ENCODE assay signal across 8 cellular contexts in genomic region chr2:235050992-235051351, GRCh38.
DNase-seq lines count a peak whose midpoint lies in the region; ATAC-seq, FAIRE-seq and TF ChIP-seq lines count a peak whose summit lies in the region.

No MANE protein-coding gene starts in this region.

- CTCF ChIA-PET in PC-3 (lab: Charles Lee) = no interaction called here

- no peak overlapping the region for H3K4me3 Mint-ChIP-seq in memory B cell

- TF ChIP-seq CTCF in PC-3 (conservative IDR thresholded peaks at IDR 0.05; ENCODE audit: low read depth, low read length) (peak; percentile 36; the same call in 1 of the 2 replicates), upper lobe of left lung (IDR thresholded peaks at IDR 0.05) (peak in 3 of 6 experiments; percentile 17 to 29 (median 20))

- H3K27me3 ChIP-seq in ACC112 (ENCODE audit: insufficient read depth, low read length) (no peaks in the 10 kb centered on the region), PC-3 (ENCODE audit: low read length) (no peaks in the 10 kb centered on the region), upper lobe of left lung (no peaks in the 10 kb centered on the region)

- intact Hi-C loops in PC-3 (cut with micrococcal nuclease) = loop anchor here (10.0 kb wide), 1 partner anchor 166 kb away; no protein-coding TSS in a partner anchor

- FAIRE-seq in endometrium (lab: Jason Lieb, UNC) = peak; percentile 37

- H4K20me1 ChIP-seq in PC-3 (ENCODE audit: low read length) = no peaks in the 10 kb centered on the region

- H3K36me3 Mint-ChIP-seq in memory B cell = no peaks in the 10 kb centered on the region

- peak overlapping the region; percentile 79 for H3K27ac ChIP-seq in ACC112 (ENCODE audit: low read depth, low read length)
- peak overlapping the region; percentile 45 for H3K27ac ChIP-seq in PC-3 (ENCODE audit: low read length)
- H3K27ac ChIP-seq in upper lobe of left lung = peak overlapping the region in 3 of 4 donors; percentile 14 to 72 (median 55)

- H3K4me2 ChIP-seq in PC-3 (ENCODE audit: low read length) = peak overlapping the region; percentile 1; the same call in 1 of the 2 replicates

- DNase-seq in HT1080 (ENCODE audit: low read depth) (peak; percentile 79), PC-3 (peak; percentile 80), memory B cell (ENCODE audit: low spot score in 2 of 2) (no peak), upper lobe of left lung (peak in 1 of 2 donors; percentile 91)
- DNase-seq in stimulated activated CD8-positive, alpha-beta memory T cell treated with anti-CD3 and anti-CD28 coated beads, Interleukin-4, amount 100 ng/mL, for 48 hours = no peak

- peaks cover 47% of the 10 kb centered on the region for H3K4me1 Mint-ChIP-seq in memory B cell

- peaks cover 25% of the 10 kb centered on the region for H3K36me3 ChIP-seq in ACC112 (ENCODE audit: insufficient read depth, low read length)
- H3K36me3 ChIP-seq in PC-3 (ENCODE audit: low read depth, low read length) = peaks cover 23% of the 10 kb centered on the region
- peaks cover 0 to 31% (median 8%) of the 10 kb centered on the region in 4 donors for H3K36me3 ChIP-seq in upper lobe of left lung

- no peaks in the 10 kb centered on the region for H3K9me3 Mint-ChIP-seq in memory B cell

- H3K4me3 ChIP-seq in ACC112 (ENCODE audit: low read depth, low read length) (no peak overlapping the region), PC-3 (ENCODE audit: low read length) (no peak overlapping the region), upper lobe of left lung (no peak overlapping the region)

- H3K79me2 ChIP-seq in ACC112 (ENCODE audit: control insufficient read depth, insufficient read depth, low read length, unreplicated experiment) (peaks cover 22% of the 10 kb centered on the region), PC-3 (ENCODE audit: low read length) (peaks cover 47% of the 10 kb centered on the region)

- no peak for TF ChIP-seq POLR2A in upper lobe of left lung (IDR thresholded peaks at IDR 0.05)

- no peaks in the 10 kb centered on the region for H3K27me3 Mint-ChIP-seq in memory B cell

- H3K27ac Mint-ChIP-seq in memory B cell = no peak overlapping the region

- peak in 1 of 4 donors; percentile 70 for TF ChIP-seq EP300 in upper lobe of left lung (IDR thresholded peaks at IDR 0.05)

- peak overlapping the region; percentile 4; the same call in 1 of the 2 replicates for H3K9ac ChIP-seq in PC-3 (ENCODE audit: low read length)

- no peaks in the 10 kb centered on the region for H3K9me3 ChIP-seq in PC-3 (ENCODE audit: low read length)
- H3K9me3 ChIP-seq in upper lobe of left lung = no peaks in the 10 kb centered on the region

- BruUV-seq in PC-3 (replicated peaks; lab: Mats Ljungman, UMichigan) = no TSS peak

- no peaks in the 10 kb centered on the region for H3K9me2 ChIP-seq in PC-3 (replicated peaks; ENCODE audit: low read length)

- ATAC-seq in PC-3 (peak; percentile 74), memory B cell (ENCODE audit: low read depth) (peak; percentile 76), upper lobe of left lung (ENCODE audit: low FRiP score in 2 of 2) (peak; percentile 56 to 72), GM21529 (IDR thresholded peaks at IDR 0.05; ENCODE audit: unreplicated experiment) (no peak)

- no peaks in the 10 kb centered on the region for H3F3A ChIP-seq in PC-3 (ENCODE audit: low read length, unreplicated experiment)

- H2AFZ ChIP-seq in ACC112 (ENCODE audit: low read length, unreplicated experiment) = no peak overlapping the region
- no peak overlapping the region for H2AFZ ChIP-seq in PC-3 (ENCODE audit: low read length)

- H3K4me1 ChIP-seq in ACC112 (ENCODE audit: control insufficient read depth, insufficient read depth, low read length, unreplicated experiment) (peaks cover 23% of the 10 kb centered on the region), PC-3 (ENCODE audit: insufficient read depth, low read length) (peaks cover 8% of the 10 kb centered on the region), upper lobe of left lung (peaks cover 13 to 36% (median 27%) of the 10 kb centered on the region in 4 donors)

- WGBS in upper lobe of left lung, 2 donors = 0 to 15% methylated on average over 2 to 6 of the region's 6 CpGs

- POLR2A ChIA-PET in PC-3 (lab: Charles Lee; ENCODE audit: unreplicated experiment) = interaction anchor here (0.6 kb wide), 1 partner anchor 99 kb away, joined by 18 read pairs; the partner anchor contains the start of gene SH3BP4

Comparison
In these comparisons a context has a peak if more than half of its experiments do, and no peak if none do; other contexts are left out.
1. DNase-seq: peak in HT1080 (single experiment) and PC-3 (single experiment); none in memory B cell (0 of 2) and stimulated activated CD8-positive, alpha-beta memory T cell treated with anti-CD3 and anti-CD28 coated beads, Interleukin-4, amount 100 ng/mL, for 48 hours (single experiment).
2. Peak in every context shown above with its lines, with median percentiles within 50 percentile points of each other: H3K27ac ChIP-seq.